ENCODE assay signal across 1 cellular context in the genomic region with DNA sequence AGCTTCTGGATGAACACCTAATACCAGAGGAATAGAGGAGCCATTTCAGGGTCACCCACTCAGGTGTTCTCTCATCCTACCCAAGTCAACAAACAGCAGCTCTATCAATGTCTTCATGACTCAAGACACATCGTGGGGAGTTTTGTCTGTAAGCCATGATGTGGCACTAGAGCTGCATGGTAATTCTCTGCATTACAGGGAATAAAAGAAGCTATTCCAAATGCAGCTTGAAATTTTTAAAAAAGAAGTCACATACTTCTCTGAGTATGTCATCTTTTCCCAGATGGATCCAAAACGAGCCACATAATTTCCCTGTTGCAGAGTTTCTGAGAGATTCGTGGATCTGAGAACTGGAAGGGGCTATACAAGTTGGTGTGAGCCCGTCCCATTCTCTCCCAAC.
TF ChIP-seq lines count a peak whose summit lies in the region.

No MANE protein-coding gene starts in this region.

TF ChIP-seq in HepG2, 621 proteins besides CTCF, POLR2A, EP300 and RAD21 (continued from another document):
- TF ChIP-seq ADNP (CRISPR knock-in tag; IDR thresholded peaks at IDR 0.05) = no peak
- no peak for TF ChIP-seq HNF4A (CRISPR knock-in tag; IDR thresholded peaks at IDR 0.05)
- TF ChIP-seq CBX5 (CRISPR knock-in tag; IDR thresholded peaks at IDR 0.05; ENCODE audit: borderline replicate concordance) = no peak
- no peak for TF ChIP-seq HMG20A (CRISPR knock-in tag; IDR thresholded peaks at IDR 0.05; ENCODE audit: borderline replicate concordance)
TF ChIP-seq in HepG2: peak in this region for 0.
